Comparison of ENCODE assay signal across 3 cellular contexts in the genomic region with DNA sequence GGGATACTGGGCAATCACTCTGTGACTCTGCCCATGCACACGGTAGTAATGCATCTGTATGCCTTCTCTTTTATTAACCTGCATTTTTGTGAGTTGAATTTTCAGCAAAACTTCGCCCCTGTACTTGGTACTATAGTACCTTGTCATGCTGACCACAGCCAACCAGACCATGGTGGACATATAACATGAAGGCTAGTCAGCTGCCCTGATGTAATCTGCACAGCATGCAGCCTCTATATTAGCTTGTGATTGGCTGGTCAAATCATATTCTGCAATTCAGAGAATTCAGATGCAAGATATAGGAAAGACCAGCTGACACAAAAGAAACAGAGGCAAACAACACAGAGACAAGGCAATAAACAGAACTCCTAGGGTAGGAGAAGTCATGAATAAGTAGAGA.
TF ChIP-seq lines count a peak whose summit lies in the region.

No MANE protein-coding gene starts in this region.

TF ChIP-seq in HepG2, 621 proteins besides CTCF, POLR2A, EP300 and RAD21:
- TF ChIP-seq ZFP62 (CRISPR knock-in tag; IDR thresholded peaks at IDR 0.05) (no peak), ZNF34 (CRISPR knock-in tag; IDR thresholded peaks at IDR 0.05; ENCODE audit: borderline replicate concordance) (no peak), ZNF3 (CRISPR knock-in tag; IDR thresholded peaks at IDR 0.05) (no peak)
TF ChIP-seq in HepG2: peak in this region for 0.

TF ChIP-seq in K562, 482 proteins besides CTCF, POLR2A, EP300 and RAD21:
- TF ChIP-seq GABPB2 (CRISPR knock-in tag; conservative IDR thresholded peaks at IDR 0.05) (no peak), FOXJ2 (tag; IDR thresholded peaks at IDR 0.05) (0 out of 2 replicates have a peak, but pooled peaks have one; percentile 18), ZBTB5 (IDR thresholded peaks at IDR 0.05) (no peak), NR1H2 (CRISPR knock-in tag; IDR thresholded peaks at IDR 0.05) (no peak), SREBF1 (IDR thresholded peaks at IDR 0.05; ENCODE audit: borderline replicate concordance, low read depth, low read length) (no peak), ZFP36 (IDR thresholded peaks at IDR 0.05; ENCODE audit: low read depth, low read length, partially characterized antibody) (no peak), MAFG (tag; conservative IDR thresholded peaks at IDR 0.05) (peak; percentile 43), ATF7 (IDR thresholded peaks at IDR 0.05) (0 out of 2 replicates have a peak, but pooled peaks have one; percentile 16), BHLHE40 (IDR thresholded peaks at IDR 0.05; ENCODE audit: low read length) (peak; percentile 36; the same call in 1 of the 2 replicates), EHMT2 (IDR thresholded peaks at IDR 0.05) (peak; percentile 21; the same call in 1 of the 2 replicates), RAD51 (IDR thresholded peaks at IDR 0.05; ENCODE audit: borderline replicate concordance, low read depth) (0 out of 2 replicates have a peak, but pooled peaks have one; percentile 25), MCM5 (IDR thresholded peaks at IDR 0.05; ENCODE audit: low read depth) (no peak), TRIM28 (IDR thresholded peaks at IDR 0.05) (no peak)

TF ChIP-seq in H1, 55 proteins besides CTCF, POLR2A, EP300 and RAD21:
- TF ChIP-seq CBX5 (IDR thresholded peaks at IDR 0.05; ENCODE audit: low read depth, low read length) (no peak), SAP30 (IDR thresholded peaks at IDR 0.05; ENCODE audit: insufficient read depth, insufficient replicate concordance, low read length) (no peak), KDM1A (IDR thresholded peaks at IDR 0.05; ENCODE audit: borderline replicate concordance, low read length) (no peak), CBX8 (IDR thresholded peaks at IDR 0.05; ENCODE audit: borderline replicate concordance, low read depth, low read length) (no peak), SP2 (IDR thresholded peaks at IDR 0.05; ENCODE audit: low read length) (no peak), NANOG (IDR thresholded peaks at IDR 0.05; ENCODE audit: insufficient read depth, low read depth, low read length, poor library complexity, severe bottlenecking) (no peak), BACH1 (IDR thresholded peaks at IDR 0.05; ENCODE audit: low read length) (no peak), CHD7 (IDR thresholded peaks at IDR 0.05; ENCODE audit: insufficient replicate concordance, low read length) (no peak), BRCA1 (IDR thresholded peaks at IDR 0.05; ENCODE audit: low read depth, low read length) (no peak), FOSL1 (IDR thresholded peaks at IDR 0.05; ENCODE audit: insufficient read depth, low read depth, low read length) (no peak), SIRT6 (IDR thresholded peaks at IDR 0.05; ENCODE audit: low read length) (no peak), GABPA (IDR thresholded peaks at IDR 0.05; ENCODE audit: borderline replicate concordance, insufficient read depth, low read length) (no peak)
